In the genomic region with DNA sequence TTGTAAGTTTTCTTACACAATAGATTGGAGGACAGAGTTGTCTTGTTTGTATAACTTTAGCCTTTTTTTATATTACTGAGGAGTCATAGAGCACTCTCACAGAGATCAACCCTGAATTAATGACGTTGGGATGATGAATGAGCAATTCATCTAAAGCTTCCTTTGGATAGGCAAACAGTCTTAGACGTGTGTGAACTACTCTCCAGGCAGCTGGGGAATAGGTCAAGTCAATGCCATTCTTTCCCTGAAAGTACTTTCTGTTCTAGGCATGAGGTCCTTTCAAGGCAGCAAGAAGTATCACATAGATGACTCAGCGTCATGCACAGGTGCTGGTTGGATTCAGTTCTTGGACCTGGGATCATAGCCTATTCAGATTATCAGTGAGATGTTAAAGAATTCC, we compare ENCODE assay signal across 12 cellular contexts.
A peak's percentile ranks its signal among the peaks of the same experiment; 100 is the strongest.
DNase-seq lines count a peak whose midpoint lies in the region; ATAC-seq and TF ChIP-seq lines count a peak whose summit lies in the region.
"Had no signal": no experiment of that assay in that cellular context is flagged by ENCODE, and none has a peak within 500 bp of the region (broad histone marks: within the 10 kb centered on the region; RNA-seq: fewer than 3 reads in every experiment).

No MANE protein-coding gene starts in this region.

- no peak overlapping the region for H3K27ac Mint-ChIP-seq in CD4-positive, alpha-beta memory T cell

- no peaks in the 10 kb centered on the region for H3K9me3 ChIP-seq in fibroblast of lung (ENCODE audit: control insufficient read depth, insufficient read depth, low read depth, low read length)
- H3K9me3 ChIP-seq in CD4-positive, alpha-beta memory T cell (ENCODE audit: control insufficient read depth in 1 of 2, low read length in 2 of 2), result peaks cover 0 to 5% of the 10 kb centered on the region in 2 donors
- H3K9me3 ChIP-seq: left ventricle myocardium inferior had no signal

- H3K36me3 ChIP-seq in fibroblast of lung (ENCODE audit: control insufficient read depth, insufficient read depth, low read length), result no peaks in the 10 kb centered on the region
- H3K36me3 ChIP-seq in CD4-positive, alpha-beta memory T cell (ENCODE audit: insufficient read depth, low read length), result no peaks in the 10 kb centered on the region
- H3K36me3 ChIP-seq: left ventricle myocardium inferior had no signal

- H3K4me3 Mint-ChIP-seq in CD4-positive, alpha-beta memory T cell, result no peak overlapping the region

- H3K27me3 ChIP-seq in fibroblast of lung (ENCODE audit: control insufficient read depth, insufficient read depth, low read length), result no peaks in the 10 kb centered on the region
- no peaks in the 10 kb centered on the region for H3K27me3 ChIP-seq in CD4-positive, alpha-beta memory T cell (ENCODE audit: insufficient read depth, low read length)

- no peak for TF ChIP-seq CTCF in fibroblast of lung (conservative IDR thresholded peaks at IDR 0.05 in 1 of 2, IDR thresholded peaks at IDR 0.05 in 1 of 2; ENCODE audit: low read depth in 1 of 2, low read length in 2 of 2)

- no peak overlapping the region for H3K9ac ChIP-seq in fibroblast of lung (ENCODE audit: insufficient read depth, low read length)

- POLR2A ChIA-PET in CD4-positive, alpha-beta memory T cell (lab: Charles Lee; ENCODE audit: partially characterized antibody), result no interaction called here

- no peaks in the 10 kb centered on the region for H3K4me1 Mint-ChIP-seq in CD4-positive, alpha-beta memory T cell

- DNase-seq in left ventricle myocardium superior, result no peak
- DNase-seq in left cardiac atrium, result no peak
- DNase-seq in fibroblast of lung (ENCODE audit: low read depth in 2 of 2), result peak; percentile 15 to 32
- DNase-seq in mucosa of gallbladder (ENCODE audit: low spot score), result peak; percentile 53
- no peak for DNase-seq in CD4-positive, alpha-beta memory T cell
- DNase-seq in left lobe of liver (ENCODE audit: low spot score), result no peak
- DNase-seq in stimulated activated CD8-positive, alpha-beta memory T cell treated with anti-CD3 and anti-CD28 coated beads, Interleukin-4, amount 100 ng/mL, for 48 hours, result no peak
- DNase-seq: activated CD4-positive, CD25-positive, alpha-beta regulatory T cell; dermis blood vessel endothelial cell; left ventricle myocardium inferior; NCI-H2171 treated with DMSO at 0.1 percent for 48 hours had no signal

- no peak overlapping the region for H3K4me3 ChIP-seq in fibroblast of lung (replicated peaks in 1 of 4; ENCODE audit: control extremely low read depth in 1 of 4, insufficient read depth in 1 of 4, low read depth in 3 of 4, low read length in 4 of 4)
- H3K4me3 ChIP-seq in CD4-positive, alpha-beta memory T cell (ENCODE audit: low read length in 2 of 2), result no peak overlapping the region
- H3K4me3 ChIP-seq: left ventricle myocardium inferior had no signal

- ATAC-seq in left ventricle myocardium superior (peak; percentile 65), left cardiac atrium (no peak), HG02623 (IDR thresholded peaks at IDR 0.05; ENCODE audit: unreplicated experiment) (no peak), left lobe of liver (no peak)

- no peak overlapping the region for H3K4me2 ChIP-seq in fibroblast of lung (ENCODE audit: extremely low read depth, insufficient read depth, low read length)

- no peaks in the 10 kb centered on the region for H3K79me2 ChIP-seq in fibroblast of lung (ENCODE audit: control insufficient read depth, insufficient read depth, low read length)

- no peaks in the 10 kb centered on the region for H3K4me1 ChIP-seq in fibroblast of lung (ENCODE audit: control insufficient read depth, extremely low read depth, insufficient read depth, low read length)
- no peaks in the 10 kb centered on the region for H3K4me1 ChIP-seq in CD4-positive, alpha-beta memory T cell (ENCODE audit: insufficient read depth, low read length)
- H3K4me1 ChIP-seq: left ventricle myocardium inferior had no signal

- CTCF ChIA-PET in CD4-positive, alpha-beta memory T cell (lab: Charles Lee; ENCODE audit: partially characterized antibody), result interaction anchor here (1.7 kb wide), 1 partner anchor 9 kb away, joined by 5 read pairs; no protein-coding TSS in a partner anchor

- H3K36me3 Mint-ChIP-seq in CD4-positive, alpha-beta memory T cell, result no peaks in the 10 kb centered on the region

- H3K9me3 Mint-ChIP-seq in CD4-positive, alpha-beta memory T cell, result peaks cover 3 to 37% (median 21%) of the 10 kb centered on the region in 8 donors

- intact Hi-C loops in left ventricle myocardium superior (cut with micrococcal nuclease) (no loop called here), left cardiac atrium (cut with DNase I) (no loop called here)
- intact Hi-C loops in CD4-positive, alpha-beta memory T cell (cut with micrococcal nuclease), result no loop called here

- no peak overlapping the region for H2AFZ ChIP-seq in fibroblast of lung (ENCODE audit: low read length)

- no peaks in the 10 kb centered on the region for H3K27me3 Mint-ChIP-seq in CD4-positive, alpha-beta memory T cell

- H3K27ac ChIP-seq in fibroblast of lung (ENCODE audit: insufficient read depth, low read length), result no peak overlapping the region
- H3K27ac ChIP-seq in CD4-positive, alpha-beta memory T cell (ENCODE audit: low read depth, low read length), result no peak overlapping the region
- H3K27ac ChIP-seq: left ventricle myocardium inferior had no signal

- H4K20me1 ChIP-seq in fibroblast of lung (ENCODE audit: control insufficient read depth, extremely low read depth, insufficient read depth, low read length), result no peaks in the 10 kb centered on the region

Comparison
In these comparisons a context has a peak if more than half of its experiments do, and no peak if none do; other contexts are left out.
1. DNase-seq: peak in fibroblast of lung (2 of 2) and mucosa of gallbladder (single experiment); none in left ventricle myocardium superior (single experiment), left cardiac atrium (single experiment), CD4-positive, alpha-beta memory T cell (0 of 5), left lobe of liver (single experiment) and stimulated activated CD8-positive, alpha-beta memory T cell treated with anti-CD3 and anti-CD28 coated beads, Interleukin-4, amount 100 ng/mL, for 48 hours (single experiment).